1 cellular context compared by ENCODE assay signal in the genomic region with DNA sequence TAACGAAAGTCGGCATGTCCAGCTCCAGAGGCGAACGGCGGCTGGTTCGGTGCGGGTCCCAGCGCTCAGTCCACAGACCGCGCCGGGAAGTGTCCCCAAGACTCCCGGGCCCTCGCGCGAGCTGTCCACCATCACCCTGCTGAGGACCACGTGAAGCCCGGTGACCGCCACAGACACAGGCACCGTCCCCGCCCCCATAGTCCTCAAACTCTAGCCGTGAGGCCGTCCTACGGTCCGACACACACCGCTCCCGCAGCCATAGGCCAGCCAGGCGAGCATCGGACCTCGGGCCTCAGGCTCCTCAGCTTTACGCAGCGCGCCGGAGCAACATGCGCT.
TF ChIP-seq lines count a peak whose summit lies in the region.

No MANE protein-coding gene starts in this region.

TF ChIP-seq in HepG2, 621 proteins besides CTCF, POLR2A, EP300 and RAD21 (continued from another document):
- TF ChIP-seq, protein P1, sequence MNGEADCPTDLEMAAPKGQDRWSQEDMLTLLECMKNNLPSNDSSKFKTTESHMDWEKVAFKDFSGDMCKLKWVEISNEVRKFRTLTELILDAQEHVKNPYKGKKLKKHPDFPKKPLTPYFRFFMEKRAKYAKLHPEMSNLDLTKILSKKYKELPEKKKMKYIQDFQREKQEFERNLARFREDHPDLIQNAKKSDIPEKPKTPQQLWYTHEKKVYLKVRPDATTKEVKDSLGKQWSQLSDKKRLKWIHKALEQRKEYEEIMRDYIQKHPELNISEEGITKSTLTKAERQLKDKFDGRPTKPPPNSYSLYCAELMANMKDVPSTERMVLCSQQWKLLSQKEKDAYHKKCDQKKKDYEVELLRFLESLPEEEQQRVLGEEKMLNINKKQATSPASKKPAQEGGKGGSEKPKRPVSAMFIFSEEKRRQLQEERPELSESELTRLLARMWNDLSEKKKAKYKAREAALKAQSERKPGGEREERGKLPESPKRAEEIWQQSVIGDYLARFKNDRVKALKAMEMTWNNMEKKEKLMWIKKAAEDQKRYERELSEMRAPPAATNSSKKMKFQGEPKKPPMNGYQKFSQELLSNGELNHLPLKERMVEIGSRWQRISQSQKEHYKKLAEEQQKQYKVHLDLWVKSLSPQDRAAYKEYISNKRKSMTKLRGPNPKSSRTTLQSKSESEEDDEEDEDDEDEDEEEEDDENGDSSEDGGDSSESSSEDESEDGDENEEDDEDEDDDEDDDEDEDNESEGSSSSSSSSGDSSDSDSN (CRISPR knock-in tag; IDR thresholded peaks at IDR 0.05) = peak; percentile 71
- TF ChIP-seq ZNF441 (CRISPR knock-in tag; IDR thresholded peaks at IDR 0.05; ENCODE audit: borderline replicate concordance) = 0 out of 2 replicates have a peak, but pooled peaks have one; percentile 11
- TF ChIP-seq, protein P2, sequence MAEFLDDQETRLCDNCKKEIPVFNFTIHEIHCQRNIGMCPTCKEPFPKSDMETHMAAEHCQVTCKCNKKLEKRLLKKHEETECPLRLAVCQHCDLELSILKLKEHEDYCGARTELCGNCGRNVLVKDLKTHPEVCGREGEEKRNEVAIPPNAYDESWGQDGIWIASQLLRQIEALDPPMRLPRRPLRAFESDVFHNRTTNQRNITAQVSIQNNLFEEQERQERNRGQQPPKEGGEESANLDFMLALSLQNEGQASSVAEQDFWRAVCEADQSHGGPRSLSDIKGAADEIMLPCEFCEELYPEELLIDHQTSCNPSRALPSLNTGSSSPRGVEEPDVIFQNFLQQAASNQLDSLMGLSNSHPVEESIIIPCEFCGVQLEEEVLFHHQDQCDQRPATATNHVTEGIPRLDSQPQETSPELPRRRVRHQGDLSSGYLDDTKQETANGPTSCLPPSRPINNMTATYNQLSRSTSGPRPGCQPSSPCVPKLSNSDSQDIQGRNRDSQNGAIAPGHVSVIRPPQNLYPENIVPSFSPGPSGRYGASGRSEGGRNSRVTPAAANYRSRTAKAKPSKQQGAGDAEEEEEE (CRISPR knock-in tag; IDR thresholded peaks at IDR 0.05; ENCODE audit: borderline replicate concordance) = no peak
- TF ChIP-seq, protein P3, sequence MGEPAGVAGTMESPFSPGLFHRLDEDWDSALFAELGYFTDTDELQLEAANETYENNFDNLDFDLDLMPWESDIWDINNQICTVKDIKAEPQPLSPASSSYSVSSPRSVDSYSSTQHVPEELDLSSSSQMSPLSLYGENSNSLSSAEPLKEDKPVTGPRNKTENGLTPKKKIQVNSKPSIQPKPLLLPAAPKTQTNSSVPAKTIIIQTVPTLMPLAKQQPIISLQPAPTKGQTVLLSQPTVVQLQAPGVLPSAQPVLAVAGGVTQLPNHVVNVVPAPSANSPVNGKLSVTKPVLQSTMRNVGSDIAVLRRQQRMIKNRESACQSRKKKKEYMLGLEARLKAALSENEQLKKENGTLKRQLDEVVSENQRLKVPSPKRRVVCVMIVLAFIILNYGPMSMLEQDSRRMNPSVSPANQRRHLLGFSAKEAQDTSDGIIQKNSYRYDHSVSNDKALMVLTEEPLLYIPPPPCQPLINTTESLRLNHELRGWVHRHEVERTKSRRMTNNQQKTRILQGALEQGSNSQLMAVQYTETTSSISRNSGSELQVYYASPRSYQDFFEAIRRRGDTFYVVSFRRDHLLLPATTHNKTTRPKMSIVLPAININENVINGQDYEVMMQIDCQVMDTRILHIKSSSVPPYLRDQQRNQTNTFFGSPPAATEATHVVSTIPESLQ (CRISPR knock-in tag; conservative IDR thresholded peaks at IDR 0.05) = no peak
- 0 out of 2 replicates have a peak, but pooled peaks have one; percentile 34 for TF ChIP-seq ZFYVE20 (CRISPR knock-in tag; IDR thresholded peaks at IDR 0.05; ENCODE audit: borderline replicate concordance, low read depth)
- peak; percentile 3 for TF ChIP-seq SRSF1 (optimal IDR thresholded peaks at IDR 0.05; ENCODE audit: low read depth, low read length)
- 0 out of 2 replicates have a peak, but pooled peaks have one; percentile 56 for TF ChIP-seq ZNF30 (CRISPR knock-in tag; IDR thresholded peaks at IDR 0.05)
- TF ChIP-seq CHD2 (IDR thresholded peaks at IDR 0.05; ENCODE audit: low read depth, low read length) = peak; percentile 15; the same call in 1 of the 2 replicates
- TF ChIP-seq, protein P4, sequence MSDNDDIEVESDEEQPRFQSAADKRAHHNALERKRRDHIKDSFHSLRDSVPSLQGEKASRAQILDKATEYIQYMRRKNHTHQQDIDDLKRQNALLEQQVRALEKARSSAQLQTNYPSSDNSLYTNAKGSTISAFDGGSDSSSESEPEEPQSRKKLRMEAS (IDR thresholded peaks at IDR 0.05) = peak; percentile 40; the same call in 1 of the 2 replicates
- peak; percentile 25; the same call in 1 of the 2 replicates for TF ChIP-seq NCOA1 (CRISPR knock-in tag; IDR thresholded peaks at IDR 0.05)
- no peak for TF ChIP-seq ZBTB38 (CRISPR knock-in tag; IDR thresholded peaks at IDR 0.05)
- TF ChIP-seq, protein P5, sequence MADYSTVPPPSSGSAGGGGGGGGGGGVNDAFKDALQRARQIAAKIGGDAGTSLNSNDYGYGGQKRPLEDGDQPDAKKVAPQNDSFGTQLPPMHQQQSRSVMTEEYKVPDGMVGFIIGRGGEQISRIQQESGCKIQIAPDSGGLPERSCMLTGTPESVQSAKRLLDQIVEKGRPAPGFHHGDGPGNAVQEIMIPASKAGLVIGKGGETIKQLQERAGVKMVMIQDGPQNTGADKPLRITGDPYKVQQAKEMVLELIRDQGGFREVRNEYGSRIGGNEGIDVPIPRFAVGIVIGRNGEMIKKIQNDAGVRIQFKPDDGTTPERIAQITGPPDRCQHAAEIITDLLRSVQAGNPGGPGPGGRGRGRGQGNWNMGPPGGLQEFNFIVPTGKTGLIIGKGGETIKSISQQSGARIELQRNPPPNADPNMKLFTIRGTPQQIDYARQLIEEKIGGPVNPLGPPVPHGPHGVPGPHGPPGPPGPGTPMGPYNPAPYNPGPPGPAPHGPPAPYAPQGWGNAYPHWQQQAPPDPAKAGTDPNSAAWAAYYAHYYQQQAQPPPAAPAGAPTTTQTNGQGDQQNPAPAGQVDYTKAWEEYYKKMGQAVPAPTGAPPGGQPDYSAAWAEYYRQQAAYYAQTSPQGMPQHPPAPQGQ (CRISPR knock-in tag; IDR thresholded peaks at IDR 0.05; ENCODE audit: borderline replicate concordance) = no peak
- peak; percentile 29; the same call in 1 of the 2 replicates for TF ChIP-seq ZNF274 (CRISPR knock-in tag; IDR thresholded peaks at IDR 0.05)
- TF ChIP-seq ZNF335 (CRISPR knock-in tag; IDR thresholded peaks at IDR 0.05) = no peak
- TF ChIP-seq SIX4 (CRISPR knock-in tag; IDR thresholded peaks at IDR 0.05) = no peak
- TF ChIP-seq MYC (CRISPR knock-in tag; IDR thresholded peaks at IDR 0.05; ENCODE audit: borderline replicate concordance) = 0 out of 2 replicates have a peak, but pooled peaks have one; percentile 69
- no peak for TF ChIP-seq LCORL (IDR thresholded peaks at IDR 0.05)
- 0 out of 2 replicates have a peak, but pooled peaks have one; percentile 16 for TF ChIP-seq LCORL (CRISPR knock-in tag; IDR thresholded peaks at IDR 0.05)
- TF ChIP-seq SMAD1 (CRISPR knock-in tag; IDR thresholded peaks at IDR 0.05; ENCODE audit: borderline replicate concordance, low read depth) = 0 out of 2 replicates have a peak, but pooled peaks have one; percentile 24
- peak; percentile 25 for TF ChIP-seq AGO2 (optimal IDR thresholded peaks at IDR 0.05; ENCODE audit: low read depth, low read length)
- no peak for TF ChIP-seq HIVEP1 (CRISPR knock-in tag; IDR thresholded peaks at IDR 0.05)
- TF ChIP-seq FOXJ3 (CRISPR knock-in tag; IDR thresholded peaks at IDR 0.05; ENCODE audit: borderline replicate concordance) = 0 out of 2 replicates have a peak, but pooled peaks have one; percentile 10
- peak; percentile 1; the same call in 1 of the 2 replicates for TF ChIP-seq ZNF337 (CRISPR knock-in tag; IDR thresholded peaks at IDR 0.05; ENCODE audit: borderline replicate concordance, low read depth)
- no peak for TF ChIP-seq ZNF570 (CRISPR knock-in tag; IDR thresholded peaks at IDR 0.05; ENCODE audit: borderline replicate concordance)
- TF ChIP-seq ZNF446 (CRISPR knock-in tag; IDR thresholded peaks at IDR 0.05) = 0 out of 2 replicates have a peak, but pooled peaks have one; percentile 14
- TF ChIP-seq, protein P6, sequence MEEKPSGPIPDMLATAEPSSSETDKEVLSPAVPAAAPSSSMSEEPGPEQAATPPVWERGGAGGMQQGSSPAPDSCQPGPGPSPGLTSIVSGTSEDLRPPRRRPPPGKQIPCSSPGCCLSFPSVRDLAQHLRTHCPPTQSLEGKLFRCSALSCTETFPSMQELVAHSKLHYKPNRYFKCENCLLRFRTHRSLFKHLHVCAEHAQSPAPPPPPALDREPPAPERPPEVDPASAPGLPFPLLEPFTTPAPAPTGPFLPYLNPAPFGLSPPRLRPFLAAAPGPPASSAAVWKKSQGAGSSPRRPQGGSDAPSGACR (CRISPR knock-in tag; IDR thresholded peaks at IDR 0.05) = 0 out of 2 replicates have a peak, but pooled peaks have one; percentile 31
- no peak for TF ChIP-seq ZFP41 (CRISPR knock-in tag; IDR thresholded peaks at IDR 0.05; ENCODE audit: borderline replicate concordance)
- no peak for TF ChIP-seq IKZF4 (CRISPR knock-in tag; IDR thresholded peaks at IDR 0.05; ENCODE audit: borderline replicate concordance, low read depth, not compliant biosample characterization)
